In the genomic region with DNA sequence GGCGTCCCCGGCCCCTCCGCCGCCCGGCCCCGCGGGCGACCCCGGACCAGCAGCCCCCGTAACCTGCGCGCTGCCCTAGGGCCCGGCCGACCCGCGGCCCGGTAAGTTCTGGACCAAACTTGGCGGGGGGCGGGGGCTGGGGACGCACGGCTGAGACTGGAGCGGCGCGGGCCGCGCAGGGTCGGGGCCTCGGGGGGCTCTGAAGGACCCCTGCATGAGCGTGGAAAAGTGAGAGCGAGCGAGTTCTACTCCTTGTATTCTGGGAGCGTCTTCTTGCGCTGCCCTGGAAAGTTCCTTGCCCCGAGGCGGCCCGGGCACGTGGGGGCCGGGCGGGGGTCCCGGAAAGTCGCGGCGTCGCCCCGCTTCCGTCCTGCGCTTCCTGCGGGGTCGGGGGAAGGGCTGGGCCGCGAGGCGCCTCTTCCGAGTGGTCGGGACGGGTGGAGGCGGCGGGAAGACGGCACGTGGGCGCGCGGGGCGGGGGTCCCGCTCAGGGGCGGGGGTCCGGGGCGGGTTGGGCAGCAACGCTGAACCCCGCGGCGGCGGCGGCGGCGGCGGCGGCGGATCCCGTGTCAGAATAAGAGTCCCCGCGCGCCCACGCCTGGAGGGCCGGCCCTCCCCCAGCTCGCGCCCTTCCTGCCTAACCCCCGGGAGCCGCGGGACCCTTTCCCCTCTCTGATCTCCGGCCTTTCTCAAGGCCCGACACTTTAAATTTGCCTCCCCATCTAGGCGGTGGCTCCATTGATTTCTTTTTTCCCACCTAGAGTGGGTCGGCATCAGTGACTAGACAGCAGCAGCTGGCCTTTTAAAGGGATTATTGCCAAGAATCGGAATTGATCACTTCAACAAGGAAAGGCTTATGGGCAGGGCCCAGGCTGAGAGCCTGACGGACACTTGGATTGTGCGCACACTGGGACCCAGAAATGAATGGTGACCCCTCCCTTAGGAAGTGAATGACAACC, we compare ENCODE assay signal across 8 cellular contexts. TPM values are rescaled to one million over a fixed set of nuclear protein-coding genes. Genes with fewer than 3 reads are reported as not detected.
DNase-seq lines count a peak whose midpoint lies in the region; ATAC-seq, FAIRE-seq and TF ChIP-seq lines count a peak whose summit lies in the region.

No MANE protein-coding gene starts in this region.

- H3K18ac ChIP-seq in H1 (ENCODE audit: extremely low read depth, low read length), result peak overlapping the region; percentile 78

- H4K20me1 ChIP-seq in H1 (replicated peaks in 1 of 2; ENCODE audit: control insufficient read depth in 1 of 2, insufficient read depth in 2 of 2, low read length in 2 of 2), result peaks cover 37 to 42% of the 10 kb centered on the region in 2 experiments

- no peak overlapping the region for H2BK20ac ChIP-seq in H1 (ENCODE audit: low read length)

- CTCF ChIA-PET in CD8-positive, alpha-beta T cell (lab: Charles Lee), result interaction anchor here (0.6 to 2.1 kb wide), 16 partner anchors 9 to 92 kb away, joined by 3 to 20 read pairs (median 4); no protein-coding TSS in a partner anchor
- CTCF ChIA-PET in H1 (lab: Charles Lee; ENCODE audit: partially characterized antibody), result interaction anchor here (0.9 to 6.2 kb wide), 10 partner anchors 9 to 145 kb away, joined by 3 to 45 read pairs (median 4); no protein-coding TSS in a partner anchor

- peaks cover 53% of the 10 kb centered on the region for H3K4me1 ChIP-seq in CD8-positive, alpha-beta T cell (ENCODE audit: insufficient read depth, low read length)
- H3K4me1 ChIP-seq in H1 (replicated peaks in 1 of 4; ENCODE audit: control insufficient read depth in 3 of 4, insufficient read depth in 4 of 4, low read length in 3 of 4), result peaks cover 10 to 30% (median 21%) of the 10 kb centered on the region in 4 experiments; a peak in 6 of 7 replicates
- H3K4me1 ChIP-seq in thoracic aorta (ENCODE audit: control insufficient read depth in 1 of 2, low read depth in 2 of 2), result peaks cover 29 to 70% of the 10 kb centered on the region in 2 donors

- H2BK15ac ChIP-seq in H1 (ENCODE audit: low read length), result no peak overlapping the region

- ATAC-seq in CD8-positive, alpha-beta T cell, result peak; percentile 1
- peak; percentile 34 for ATAC-seq in GM21723 (IDR thresholded peaks at IDR 0.05; ENCODE audit: unreplicated experiment)
- no peak for ATAC-seq in thoracic aorta (ENCODE audit: insufficient number of reproducible peaks, low FRiP score, low read depth)

- peak overlapping the region; percentile 25 for H4K91ac ChIP-seq in H1 (replicated peaks; ENCODE audit: insufficient read length, low read length)

- H3K14ac ChIP-seq in H1 (ENCODE audit: insufficient read length), result no peak overlapping the region

- FAIRE-seq in H1 (lab: Jason Lieb, UNC), result no peak

- H3K4me3 ChIP-seq in CD8-positive, alpha-beta T cell (ENCODE audit: low read depth, low read length), result peak overlapping the region; percentile 62
- H3K4me3 ChIP-seq in H1 (ENCODE audit: extremely low read depth in 1 of 4, insufficient read depth in 2 of 4, low read depth in 3 of 4, low read length in 4 of 4) (peak overlapping the region; percentile 55 to 95 (median 76)), thoracic aorta (peak overlapping the region; percentile 87)

- TF ChIP-seq EP300 in H1 (IDR thresholded peaks at IDR 0.05; ENCODE audit: borderline replicate concordance in 1 of 2, low read depth in 2 of 2, low read length in 2 of 2), result 0 out of 3 replicates have a peak, but pooled peaks of 1 of the 2 experiments have one; percentile 10

- H3K79me2 ChIP-seq in H1 (ENCODE audit: control insufficient read depth in 1 of 2, insufficient read depth in 2 of 2, low read length in 2 of 2), result peaks cover 44 to 52% of the 10 kb centered on the region in 2 experiments

- H3K4ac ChIP-seq in H1 (replicated peaks; ENCODE audit: insufficient read length, low read depth, low read length), result no peak overlapping the region

- WGBS in H1 (ENCODE audit: extremely low coverage in 1 of 2, insufficient coverage in 1 of 2, insufficient read length in 1 of 2, insufficient replicate concordance in 2 of 2, low coverage in 1 of 2, low lambda C conversion rate in 2 of 2, missing lambda C conversion rate in 1 of 2), 2 experiments, result 3% methylated on average over 27 of the region's 96 CpGs; no CpG with 5 or more reads in 1 of the 2 experiments

- H3K27ac ChIP-seq in CD8-positive, alpha-beta T cell (ENCODE audit: low read depth, low read length), result peak overlapping the region; percentile 70
- peak overlapping the region; percentile 73; the same call in 1 of the 2 replicates for H3K27ac ChIP-seq in H1 (ENCODE audit: low read depth, low read length)
- H3K27ac ChIP-seq in thoracic aorta, result peak overlapping the region; percentile 70

- no peaks in the 10 kb centered on the region for H3K27me3 ChIP-seq in CD8-positive, alpha-beta T cell (ENCODE audit: insufficient read depth, low read length)
- H3K27me3 ChIP-seq in H1 (replicated peaks in 1 of 4; ENCODE audit: control insufficient read depth in 3 of 4, extremely low read depth in 1 of 4, insufficient read depth in 3 of 4, low read length in 3 of 4) (no peaks in the 10 kb centered on the region), thoracic aorta (replicated peaks; ENCODE audit: insufficient read depth) (no peaks in the 10 kb centered on the region)

- H2BK5ac ChIP-seq in H1 (ENCODE audit: low read depth, low read length), result no peak overlapping the region; the same call in 1 of the 2 replicates

- peak overlapping the region; percentile 77 to 90 for H3K4me2 ChIP-seq in H1 (ENCODE audit: insufficient read depth in 1 of 2, low read depth in 2 of 2, low read length in 2 of 2)

- H3K9me3 Mint-ChIP-seq in CD8-positive, alpha-beta T cell, result no peaks in the 10 kb centered on the region
- H3K9me3 Mint-ChIP-seq in activated CD4-positive, alpha-beta T cell treated with anti-CD3 and anti-CD28 coated beads, Interleukin-2, amount 10 ng/mL, durations not matched to agents 24 days and 14 days, result no peaks in the 10 kb centered on the region

- peaks cover 9% of the 10 kb centered on the region for H3K36me3 Mint-ChIP-seq in CD8-positive, alpha-beta T cell
- H3K36me3 Mint-ChIP-seq in activated CD4-positive, alpha-beta T cell treated with anti-CD3 and anti-CD28 coated beads, Interleukin-2, amount 10 ng/mL, durations not matched to agents 24 days and 14 days (ENCODE audit: low read depth), result peaks cover 11% of the 10 kb centered on the region

- 0 out of 2 replicates have a peak overlapping the region, but pooled peaks have one; percentile 27 for H2BK12ac ChIP-seq in H1 (ENCODE audit: low read depth, low read length)

- peak in 5 of 7 experiments; percentile 20 to 60 (median 40) for DNase-seq in CD8-positive, alpha-beta T cell
- DNase-seq in NCI-H1092 (lab: John Stamatoyannopoulos, UW) (peak; percentile 10), H1 (ENCODE audit: low read depth in 1 of 2, low spot score in 2 of 2) (peak in 1 of 2 experiments; percentile 78), mucosa of gallbladder (ENCODE audit: low spot score) (peak; percentile 39), thoracic aorta (ENCODE audit: low spot score) (no peak), germinal center (ENCODE audit: low spot score) (no peak)
- peak; percentile 89 for DNase-seq in activated CD4-positive, alpha-beta T cell treated with anti-CD3 and anti-CD28 coated beads, Interleukin-2, amount 10 ng/mL, durations not matched to agents 24 days and 14 days

- intact Hi-C loops in CD8-positive, alpha-beta T cell (cut with DNase I, micrococcal nuclease), result loop anchor here (1.0 to 10.0 kb wide), 12 partner anchors 21 to 344 kb away; a partner anchor contains a TSS
- intact Hi-C loops in activated CD4-positive, alpha-beta T cell treated with anti-CD3 and anti-CD28 coated beads, Interleukin-2, amount 10 ng/mL, durations not matched to agents 24 days and 14 days (cut with micrococcal nuclease), result loop anchor here (1.0 to 5.0 kb wide), 5 partner anchors 21 to 214 kb away; a partner anchor contains a TSS

- peaks cover 7% of the 10 kb centered on the region for H3K23me2 ChIP-seq in H1 (ENCODE audit: low read depth, low read length)

- peak overlapping the region; percentile 38 for H4K5ac ChIP-seq in H1 (ENCODE audit: insufficient read length, low read depth, low read length)

- no peak overlapping the region for H2AFZ ChIP-seq in H1 (ENCODE audit: low read length)

- H3K4me3 Mint-ChIP-seq in CD8-positive, alpha-beta T cell, result peak overlapping the region; percentile 97
- H3K4me3 Mint-ChIP-seq in activated CD4-positive, alpha-beta T cell treated with anti-CD3 and anti-CD28 coated beads, Interleukin-2, amount 10 ng/mL, durations not matched to agents 24 days and 14 days, result peak overlapping the region; percentile 90

- H3K27me3 Mint-ChIP-seq in CD8-positive, alpha-beta T cell (ENCODE audit: low read depth), result no peaks in the 10 kb centered on the region
- H3K27me3 Mint-ChIP-seq in activated CD4-positive, alpha-beta T cell treated with anti-CD3 and anti-CD28 coated beads, Interleukin-2, amount 10 ng/mL, durations not matched to agents 24 days and 14 days, result no peaks in the 10 kb centered on the region

- H2BK120ac ChIP-seq in H1 (replicated peaks; ENCODE audit: low read depth, low read length), result no peak overlapping the region

- H3K36me3 ChIP-seq in CD8-positive, alpha-beta T cell (ENCODE audit: insufficient read depth, low read length), result no peaks in the 10 kb centered on the region
- no peaks in the 10 kb centered on the region for H3K36me3 ChIP-seq in H1 (ENCODE audit: control insufficient read depth in 2 of 4, insufficient read depth in 4 of 4, low read length in 3 of 4)
- H3K36me3 ChIP-seq in thoracic aorta, result no peaks in the 10 kb centered on the region

- H3K4me1 Mint-ChIP-seq in CD8-positive, alpha-beta T cell (ENCODE audit: low read depth), result peaks cover 72% of the 10 kb centered on the region
- H3K4me1 Mint-ChIP-seq in activated CD4-positive, alpha-beta T cell treated with anti-CD3 and anti-CD28 coated beads, Interleukin-2, amount 10 ng/mL, durations not matched to agents 24 days and 14 days, result peaks cover 64% of the 10 kb centered on the region

- no peaks in the 10 kb centered on the region for H3K9me3 ChIP-seq in CD8-positive, alpha-beta T cell (ENCODE audit: low read length)
- H3K9me3 ChIP-seq in H1 (ENCODE audit: insufficient read depth in 2 of 2, low read depth in 1 of 2, low read length in 1 of 2), result no peaks in the 10 kb centered on the region
- no peaks in the 10 kb centered on the region for H3K9me3 ChIP-seq in thoracic aorta

- POLR2A ChIA-PET in CD8-positive, alpha-beta T cell (lab: Charles Lee), result interaction anchor here (0.9 to 2.7 kb wide), 17 partner anchors 10 to 85 kb away, joined by 3 to 23 read pairs (median 6); no protein-coding TSS in a partner anchor
- POLR2A ChIA-PET in H1 (lab: Charles Lee; ENCODE audit: partially characterized antibody), result interaction anchor here (0.7 to 4.8 kb wide), 30 partner anchors 11 to 192 kb away, joined by 3 to 63 read pairs (median 4); no protein-coding TSS in a partner anchor

- H3K56ac ChIP-seq in H1 (replicated peaks; ENCODE audit: insufficient read length, low read depth, low read length), result peak overlapping the region; percentile 87

- peaks cover 12% of the 10 kb centered on the region for H3K79me1 ChIP-seq in H1 (ENCODE audit: low read depth, low read length)

- peak overlapping the region; percentile 88 for H3K27ac Mint-ChIP-seq in CD8-positive, alpha-beta T cell
- H3K27ac Mint-ChIP-seq in activated CD4-positive, alpha-beta T cell treated with anti-CD3 and anti-CD28 coated beads, Interleukin-2, amount 10 ng/mL, durations not matched to agents 24 days and 14 days, result peak overlapping the region; percentile 93

- TF ChIP-seq CTCF in CD8-positive, alpha-beta T cell (IDR thresholded peaks at IDR 0.05), result no peak
- TF ChIP-seq CTCF in H1 (IDR thresholded peaks at IDR 0.05; ENCODE audit: control extremely low read depth in 1 of 3, insufficient read depth in 1 of 3, low read depth in 1 of 3, low read length in 3 of 3) (no peak), thoracic aorta (IDR thresholded peaks at IDR 0.05) (no peak)

- TF ChIP-seq RAD21 in H1 (IDR thresholded peaks at IDR 0.05 in 1 of 2, conservative IDR thresholded peaks at IDR 0.05 in 1 of 2; ENCODE audit: low read depth in 2 of 2, low read length in 2 of 2), result no peak

- peak overlapping the region; percentile 64 to 85 (median 73); a peak in 6 of 7 replicates for H3K9ac ChIP-seq in H1 (replicated peaks in 1 of 4; ENCODE audit: extremely low read depth in 1 of 4, low read depth in 3 of 4, low read length in 3 of 4)

- no peak overlapping the region for H2AK5ac ChIP-seq in H1 (ENCODE audit: low read depth, low read length)

- H4K8ac ChIP-seq in H1 (ENCODE audit: extremely low read depth, insufficient read depth, low read length), result peak overlapping the region; percentile 91

- TF ChIP-seq POLR2A in H1 (IDR thresholded peaks at IDR 0.05; ENCODE audit: control extremely low read depth in 1 of 2, low read depth in 2 of 2, low read length in 2 of 2), result peak; percentile 7 to 55

- no peak overlapping the region for H3K23ac ChIP-seq in H1 (ENCODE audit: insufficient read length)

RNA-seq across cellular contexts. Expression of a gene that starts 0.7 kb away (rescaled TPM):
- 100 to 1,000 TPM; 135 to 142 TPM for total RNA-seq in CD8-positive, alpha-beta T cell
- total RNA-seq in activated CD4-positive, alpha-beta T cell treated with anti-CD3 and anti-CD28 coated beads, Interleukin-2, amount 10 ng/mL, durations not matched to agents 24 days and 14 days, result 134 and 135 TPM in 2 replicates
- 205 and 210 TPM in 2 replicates for total RNA-seq in H1 (2021; fragmentation: NEBNext Ultra II Directional; extraction: Animal tissue kit (Norgen Biotek cat#: 25700))
- polyA plus RNA-seq in H1 (2011; rRNA removed), result 38.4 and 54.9 TPM in 2 replicates
- polyA plus RNA-seq in H1 (2011; cell fraction: cytosol; rRNA removed), result 40.1 TPM
- 48.0 TPM for polyA plus RNA-seq in H1 (2011; cell fraction: nucleus; rRNA removed)
- 71.5 to 98.9 TPM (median 84.3 TPM) in 4 replicates for polyA plus RNA-seq in H1 (2012, experiment 1 of 2)
- 49.7 TPM for polyA plus RNA-seq in H1 (2012, experiment 2 of 2)
- polyA plus RNA-seq in H1 (2013, experiment 1 of 2), result 69.1 TPM
- 71.8 TPM for polyA plus RNA-seq in H1 (2013, experiment 2 of 2)
- polyA minus RNA-seq in H1 (2011; rRNA and poly(A)+ RNA removed), result 22.1 and 22.6 TPM in 2 replicates
- polyA minus RNA-seq in H1 (2011; cell fraction: cytosol; rRNA and poly(A)+ RNA removed), result 76.8 TPM
- 33.9 TPM for polyA minus RNA-seq in H1 (2011; cell fraction: nucleus; rRNA and poly(A)+ RNA removed)
- total RNA-seq in mucosa of gallbladder (110 TPM), thoracic aorta (10 to 100 TPM; 55.9 to 79.1 TPM)

Comparison
In these comparisons a context has a peak if more than half of its experiments do, and no peak if none do; other contexts are left out.
1. DNase-seq: peak in CD8-positive, alpha-beta T cell (5 of 7), NCI-H1092 (single experiment), activated CD4-positive, alpha-beta T cell treated with anti-CD3 and anti-CD28 coated beads, Interleukin-2, amount 10 ng/mL, durations not matched to agents 24 days and 14 days (single experiment) and mucosa of gallbladder (single experiment); none in thoracic aorta (single experiment) and germinal center (single experiment).
2. Peak in every context shown above with its lines, with median percentiles within 50 percentile points of each other: H3K27ac ChIP-seq and H3K4me3 ChIP-seq.